11 cellular contexts compared by ENCODE assay signal in the genomic region with DNA sequence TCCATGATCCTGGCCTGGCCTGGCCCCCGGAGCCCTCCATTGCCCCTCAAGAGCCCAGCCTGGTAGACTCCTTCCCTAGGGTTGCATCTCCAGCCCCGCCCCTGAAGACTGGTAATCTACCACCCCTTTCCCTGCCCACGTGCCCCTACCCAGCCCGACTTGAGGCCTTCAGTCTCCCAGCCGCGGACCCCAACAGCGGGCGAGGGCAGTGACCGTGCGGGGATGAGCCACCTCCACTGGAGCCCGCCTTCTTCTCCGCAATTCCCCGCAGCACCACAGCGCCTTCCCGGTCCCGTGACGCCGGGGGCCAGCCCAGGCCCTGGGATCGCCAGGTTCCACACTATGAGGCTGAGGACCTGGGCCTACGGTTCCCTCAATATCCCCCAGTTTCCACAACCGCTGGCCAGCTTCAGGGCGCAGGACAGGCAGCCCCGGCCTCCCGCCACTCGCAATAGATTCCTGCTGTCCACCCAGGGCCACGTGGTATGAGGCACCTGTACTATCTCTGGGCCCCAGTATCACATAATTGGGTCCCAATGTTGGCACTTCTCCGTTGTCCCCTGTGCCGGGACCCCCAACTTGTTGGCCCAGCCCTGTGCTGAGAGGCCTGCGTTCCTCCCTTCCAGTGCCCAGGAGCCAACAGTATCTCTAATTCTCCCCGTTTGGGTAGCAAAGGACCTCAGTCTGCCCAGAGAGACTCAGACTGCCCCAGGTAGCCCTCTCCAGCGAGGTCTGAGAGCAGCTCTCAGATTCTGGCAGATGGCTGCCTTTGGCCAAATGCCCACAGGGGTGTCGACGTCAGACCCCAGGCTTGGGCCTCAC. TPM values are rescaled to one million over a fixed set of nuclear protein-coding genes. Genes with fewer than 3 reads are reported as not detected.
DNase-seq lines count a peak whose midpoint lies in the region; ATAC-seq and TF ChIP-seq lines count a peak whose summit lies in the region.
"Had no signal": no experiment of that assay in that cellular context is flagged by ENCODE, and none has a peak within 500 bp of the region (broad histone marks: within the 10 kb centered on the region; RNA-seq: fewer than 3 reads in every experiment).

No MANE protein-coding gene starts in this region.

- peaks cover 0 to 7% of the 10 kb centered on the region in 2 donors for H3K27me3 Mint-ChIP-seq in CD8-positive, alpha-beta memory T cell
- peaks cover 0 to 5% of the 10 kb centered on the region in 2 donors for H3K27me3 Mint-ChIP-seq in T-cell
- H3K27me3 Mint-ChIP-seq in osteocyte (ENCODE audit: unreplicated experiment) = peaks cover 2% of the 10 kb centered on the region

- no peak overlapping the region for H3K4me3 ChIP-seq in CD8-positive, alpha-beta memory T cell (ENCODE audit: low read length)
- no peak overlapping the region for H3K4me3 ChIP-seq in A673 (ENCODE audit: low read depth, low read length, poor library complexity, severe bottlenecking)

- H3K9me3 Mint-ChIP-seq in CD8-positive, alpha-beta memory T cell = no peaks in the 10 kb centered on the region
- no peaks in the 10 kb centered on the region for H3K9me3 Mint-ChIP-seq in T-cell
- no peaks in the 10 kb centered on the region for H3K9me3 Mint-ChIP-seq in osteocyte (ENCODE audit: unreplicated experiment)

- ATAC-seq in T-cell (replicated peaks in 1 of 4) = no peak
- ATAC-seq in GM19328 (IDR thresholded peaks at IDR 0.05; ENCODE audit: unreplicated experiment) = no peak

- H3K27me3 ChIP-seq in CD8-positive, alpha-beta memory T cell (ENCODE audit: insufficient read depth, low read length, poor library complexity, severe bottlenecking) = peaks cover 17% of the 10 kb centered on the region
- peaks cover 63% of the 10 kb centered on the region for H3K27me3 ChIP-seq in A673 (replicated peaks; ENCODE audit: insufficient read depth, low read depth, low read length, poor library complexity)

- peaks cover 0 to 19% (median 5%) of the 10 kb centered on the region in 3 donors for H3K4me1 Mint-ChIP-seq in CD8-positive, alpha-beta memory T cell
- H3K4me1 Mint-ChIP-seq in T-cell (peaks cover 6 to 14% (median 9%) of the 10 kb centered on the region in 3 donors), osteocyte (ENCODE audit: unreplicated experiment) (peaks cover 12% of the 10 kb centered on the region)

- H3K9me3 ChIP-seq in CD8-positive, alpha-beta memory T cell (ENCODE audit: low read length) = no peaks in the 10 kb centered on the region
- H3K9me3 ChIP-seq in A673 (ENCODE audit: low read depth, low read length, poor library complexity, severe bottlenecking) = no peaks in the 10 kb centered on the region
- H3K9me3 ChIP-seq: neutrophil had no signal

- CTCF ChIA-PET in CD8-positive, alpha-beta memory T cell (lab: Charles Lee) = no interaction called here
- CTCF ChIA-PET in T-cell (lab: Charles Lee) = no interaction called here
- CTCF ChIA-PET in A673 (lab: Charles Lee) = no interaction called here

- H3K4me3 Mint-ChIP-seq in CD8-positive, alpha-beta memory T cell = peak overlapping the region in 4 of 7 donors; percentile 61 to 78 (median 73)
- H3K4me3 Mint-ChIP-seq in T-cell (peak overlapping the region; percentile 61 to 82 (median 64)), osteocyte (ENCODE audit: unreplicated experiment) (peak overlapping the region; percentile 75)

- peak in 2 of 5 donors; percentile 1 to 54 for DNase-seq in CD8-positive, alpha-beta memory T cell
- DNase-seq in T-cell = peak in 7 of 34 experiments; percentile 0 to 28 (median 6)
- DNase-seq in head of caudate nucleus = peak in 36 of 42 donors; percentile 1 to 45 (median 8)
- DNase-seq in osteocyte (ENCODE audit: extremely low spot score, unreplicated experiment) = peak; percentile 89
- DNase-seq in A673 (ENCODE audit: low spot score) = no peak
- DNase-seq in NCI-H774 (lab: John Stamatoyannopoulos, UW) = no peak
- no peak for DNase-seq in Kasumi-1 (lab: John Stamatoyannopoulos, UW)
- DNase-seq: PC-3 had no signal

- H3K27ac ChIP-seq in CD8-positive, alpha-beta memory T cell (ENCODE audit: low read depth, low read length) = no peak overlapping the region
- H3K27ac ChIP-seq in A673 (ENCODE audit: low read depth, low read length, poor library complexity, severe bottlenecking) = no peak overlapping the region
- H3K27ac ChIP-seq: neutrophil had no signal

- H3K4me1 ChIP-seq in CD8-positive, alpha-beta memory T cell (ENCODE audit: insufficient read depth, low read length) = no peaks in the 10 kb centered on the region
- no peaks in the 10 kb centered on the region for H3K4me1 ChIP-seq in A673 (ENCODE audit: insufficient read depth, low read length, poor library complexity, severe bottlenecking)

- H3K36me3 Mint-ChIP-seq in CD8-positive, alpha-beta memory T cell = peaks cover 0 to 4% (median 0%) of the 10 kb centered on the region in 3 donors
- H3K36me3 Mint-ChIP-seq in T-cell (no peaks in the 10 kb centered on the region), osteocyte (ENCODE audit: unreplicated experiment) (no peaks in the 10 kb centered on the region)

- TF ChIP-seq CTCF in osteocyte (IDR thresholded peaks at IDR 0.05) (no peak), A673 (conservative IDR thresholded peaks at IDR 0.05; ENCODE audit: low read depth, low read length) (no peak)

- H3K36me3 ChIP-seq in CD8-positive, alpha-beta memory T cell (ENCODE audit: insufficient read depth, low read length) = no peaks in the 10 kb centered on the region
- no peaks in the 10 kb centered on the region for H3K36me3 ChIP-seq in A673 (ENCODE audit: insufficient read depth, low read length, poor library complexity, severe bottlenecking)
- H3K36me3 ChIP-seq: neutrophil had no signal

- no TSS peak for BruUV-seq in A673 (replicated peaks; lab: Mats Ljungman, UMichigan)

- H3K27ac Mint-ChIP-seq in CD8-positive, alpha-beta memory T cell = no peak overlapping the region
- no peak overlapping the region for H3K27ac Mint-ChIP-seq in T-cell
- peak overlapping the region; percentile 40 for H3K27ac Mint-ChIP-seq in osteocyte (ENCODE audit: unreplicated experiment)

- POLR2A ChIA-PET in CD8-positive, alpha-beta memory T cell (lab: Charles Lee) = no interaction called here
- POLR2A ChIA-PET in T-cell (lab: Charles Lee) (no interaction called here), A673 (lab: Charles Lee; ENCODE audit: low non-redundant PET) (no interaction called here)

- intact Hi-C loops in head of caudate nucleus (cut with DNase I) (no loop called here), A673 (cut with micrococcal nuclease; ENCODE audit: unreplicated experiment) (no loop called here)

RNA-seq across cellular contexts. Expression of gene GPRIN2, which starts 1.1 kb away (rescaled TPM):
- total RNA-seq in CD8-positive, alpha-beta memory T cell = not detected
- not detected for polyA plus RNA-seq in CD8-positive, alpha-beta memory T cell
- total RNA-seq in T-cell (not detected), osteocyte (2.5 and 3.4 TPM in 2 replicates), A673 (2021) (not detected in 2 replicates)

RNA-seq across cellular contexts. Expression of gene SYT15, which starts 21.4 kb away (rescaled TPM):
- total RNA-seq in CD8-positive, alpha-beta memory T cell = under 1 TPM; 0.69 to 0.70 TPM
- polyA plus RNA-seq in CD8-positive, alpha-beta memory T cell = 0.05 TPM
- total RNA-seq in T-cell (1 to 10 TPM in 3 of 5 donors, under 1 TPM in 1, not detected in 1; 0.98 to 1.7 (median 1.4) TPM), osteocyte (10.3 and 12.5 TPM in 2 replicates), A673 (2021) (0.64 and 1.0 TPM in 2 replicates)
- total RNA-seq: epithelial cell of proximal tubule, PC-3 had no signal

Comparison
In these comparisons a context has a peak if more than half of its experiments do, and no peak if none do; other contexts are left out.
1. DNase-seq: peak in head of caudate nucleus (36 of 42) and osteocyte (single experiment); none in A673 (single experiment), NCI-H774 (single experiment) and Kasumi-1 (0 of 2).
2. Peak in every context shown above with its lines, with median percentiles within 50 percentile points of each other: H3K4me3 Mint-ChIP-seq.